ENCODE assay signal across 1 cellular context in the genomic region with DNA sequence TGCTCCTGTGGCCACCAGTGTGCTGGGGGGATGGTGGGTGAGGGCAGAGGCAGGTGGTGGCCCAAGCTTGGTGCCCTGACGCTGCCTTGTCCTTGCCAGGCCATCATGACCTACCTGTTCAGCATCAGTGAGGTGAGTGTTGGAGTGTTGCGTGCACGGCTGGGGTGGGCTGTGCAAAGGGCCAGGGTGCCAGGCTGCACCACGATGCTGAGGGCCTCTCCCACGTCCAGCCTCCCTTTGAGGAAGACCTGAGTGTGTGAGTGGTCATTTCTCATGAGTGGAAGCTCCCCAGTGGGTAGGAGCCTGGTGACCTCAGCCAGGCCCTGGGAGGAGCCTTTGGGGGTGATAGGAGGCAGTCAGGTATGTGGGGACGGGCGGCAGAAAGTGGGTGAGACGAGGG.
A peak's percentile ranks its signal among the peaks of the same experiment; 100 is the strongest.
TF ChIP-seq lines count a peak whose summit lies in the region.

No MANE protein-coding gene starts in this region.

TF ChIP-seq in HepG2, 621 proteins besides CTCF, POLR2A, EP300 and RAD21 (continued from another document):
- TF ChIP-seq, protein P1, sequence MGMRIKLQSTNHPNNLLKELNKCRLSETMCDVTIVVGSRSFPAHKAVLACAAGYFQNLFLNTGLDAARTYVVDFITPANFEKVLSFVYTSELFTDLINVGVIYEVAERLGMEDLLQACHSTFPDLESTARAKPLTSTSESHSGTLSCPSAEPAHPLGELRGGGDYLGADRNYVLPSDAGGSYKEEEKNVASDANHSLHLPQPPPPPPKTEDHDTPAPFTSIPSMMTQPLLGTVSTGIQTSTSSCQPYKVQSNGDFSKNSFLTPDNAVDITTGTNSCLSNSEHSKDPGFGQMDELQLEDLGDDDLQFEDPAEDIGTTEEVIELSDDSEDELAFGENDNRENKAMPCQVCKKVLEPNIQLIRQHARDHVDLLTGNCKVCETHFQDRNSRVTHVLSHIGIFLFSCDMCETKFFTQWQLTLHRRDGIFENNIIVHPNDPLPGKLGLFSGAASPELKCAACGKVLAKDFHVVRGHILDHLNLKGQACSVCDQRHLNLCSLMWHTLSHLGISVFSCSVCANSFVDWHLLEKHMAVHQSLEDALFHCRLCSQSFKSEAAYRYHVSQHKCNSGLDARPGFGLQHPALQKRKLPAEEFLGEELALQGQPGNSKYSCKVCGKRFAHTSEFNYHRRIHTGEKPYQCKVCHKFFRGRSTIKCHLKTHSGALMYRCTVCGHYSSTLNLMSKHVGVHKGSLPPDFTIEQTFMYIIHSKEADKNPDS (CRISPR knock-in tag; IDR thresholded peaks at IDR 0.05), result peak; percentile 44; the same call in 1 of the 2 replicates
- TF ChIP-seq TOE1 (CRISPR knock-in tag; IDR thresholded peaks at IDR 0.05) (no peak), ZSCAN9 (CRISPR knock-in tag; IDR thresholded peaks at IDR 0.05; ENCODE audit: borderline replicate concordance) (no peak), ZNF562 (CRISPR knock-in tag; IDR thresholded peaks at IDR 0.05; ENCODE audit: borderline replicate concordance) (no peak), CEBPG (CRISPR knock-in tag; IDR thresholded peaks at IDR 0.05) (no peak), CHCHD3 (CRISPR knock-in tag; IDR thresholded peaks at IDR 0.05) (0 out of 2 replicates have a peak, but pooled peaks have one; percentile 14)
- TF ChIP-seq, protein P2, sequence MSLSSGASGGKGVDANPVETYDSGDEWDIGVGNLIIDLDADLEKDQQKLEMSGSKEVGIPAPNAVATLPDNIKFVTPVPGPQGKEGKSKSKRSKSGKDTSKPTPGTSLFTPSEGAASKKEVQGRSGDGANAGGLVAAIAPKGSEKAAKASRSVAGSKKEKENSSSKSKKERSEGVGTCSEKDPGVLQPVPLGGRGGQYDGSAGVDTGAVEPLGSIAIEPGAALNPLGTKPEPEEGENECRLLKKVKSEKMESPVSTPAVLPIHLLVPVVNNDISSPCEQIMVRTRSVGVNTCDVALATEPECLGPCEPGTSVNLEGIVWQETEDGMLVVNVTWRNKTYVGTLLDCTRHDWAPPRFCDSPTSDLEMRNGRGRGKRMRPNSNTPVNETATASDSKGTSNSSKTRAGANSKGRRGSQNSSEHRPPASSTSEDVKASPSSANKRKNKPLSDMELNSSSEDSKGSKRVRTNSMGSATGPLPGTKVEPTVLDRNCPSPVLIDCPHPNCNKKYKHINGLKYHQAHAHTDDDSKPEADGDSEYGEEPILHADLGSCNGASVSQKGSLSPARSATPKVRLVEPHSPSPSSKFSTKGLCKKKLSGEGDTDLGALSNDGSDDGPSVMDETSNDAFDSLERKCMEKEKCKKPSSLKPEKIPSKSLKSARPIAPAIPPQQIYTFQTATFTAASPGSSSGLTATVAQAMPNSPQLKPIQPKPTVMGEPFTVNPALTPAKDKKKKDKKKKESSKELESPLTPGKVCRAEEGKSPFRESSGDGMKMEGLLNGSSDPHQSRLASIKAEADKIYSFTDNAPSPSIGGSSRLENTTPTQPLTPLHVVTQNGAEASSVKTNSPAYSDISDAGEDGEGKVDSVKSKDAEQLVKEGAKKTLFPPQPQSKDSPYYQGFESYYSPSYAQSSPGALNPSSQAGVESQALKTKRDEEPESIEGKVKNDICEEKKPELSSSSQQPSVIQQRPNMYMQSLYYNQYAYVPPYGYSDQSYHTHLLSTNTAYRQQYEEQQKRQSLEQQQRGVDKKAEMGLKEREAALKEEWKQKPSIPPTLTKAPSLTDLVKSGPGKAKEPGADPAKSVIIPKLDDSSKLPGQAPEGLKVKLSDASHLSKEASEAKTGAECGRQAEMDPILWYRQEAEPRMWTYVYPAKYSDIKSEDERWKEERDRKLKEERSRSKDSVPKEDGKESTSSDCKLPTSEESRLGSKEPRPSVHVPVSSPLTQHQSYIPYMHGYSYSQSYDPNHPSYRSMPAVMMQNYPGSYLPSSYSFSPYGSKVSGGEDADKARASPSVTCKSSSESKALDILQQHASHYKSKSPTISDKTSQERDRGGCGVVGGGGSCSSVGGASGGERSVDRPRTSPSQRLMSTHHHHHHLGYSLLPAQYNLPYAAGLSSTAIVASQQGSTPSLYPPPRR (CRISPR knock-in tag; IDR thresholded peaks at IDR 0.05; ENCODE audit: borderline replicate concordance), result no peak
